Comparison of ENCODE assay signal across 9 cellular contexts in the genomic region with DNA sequence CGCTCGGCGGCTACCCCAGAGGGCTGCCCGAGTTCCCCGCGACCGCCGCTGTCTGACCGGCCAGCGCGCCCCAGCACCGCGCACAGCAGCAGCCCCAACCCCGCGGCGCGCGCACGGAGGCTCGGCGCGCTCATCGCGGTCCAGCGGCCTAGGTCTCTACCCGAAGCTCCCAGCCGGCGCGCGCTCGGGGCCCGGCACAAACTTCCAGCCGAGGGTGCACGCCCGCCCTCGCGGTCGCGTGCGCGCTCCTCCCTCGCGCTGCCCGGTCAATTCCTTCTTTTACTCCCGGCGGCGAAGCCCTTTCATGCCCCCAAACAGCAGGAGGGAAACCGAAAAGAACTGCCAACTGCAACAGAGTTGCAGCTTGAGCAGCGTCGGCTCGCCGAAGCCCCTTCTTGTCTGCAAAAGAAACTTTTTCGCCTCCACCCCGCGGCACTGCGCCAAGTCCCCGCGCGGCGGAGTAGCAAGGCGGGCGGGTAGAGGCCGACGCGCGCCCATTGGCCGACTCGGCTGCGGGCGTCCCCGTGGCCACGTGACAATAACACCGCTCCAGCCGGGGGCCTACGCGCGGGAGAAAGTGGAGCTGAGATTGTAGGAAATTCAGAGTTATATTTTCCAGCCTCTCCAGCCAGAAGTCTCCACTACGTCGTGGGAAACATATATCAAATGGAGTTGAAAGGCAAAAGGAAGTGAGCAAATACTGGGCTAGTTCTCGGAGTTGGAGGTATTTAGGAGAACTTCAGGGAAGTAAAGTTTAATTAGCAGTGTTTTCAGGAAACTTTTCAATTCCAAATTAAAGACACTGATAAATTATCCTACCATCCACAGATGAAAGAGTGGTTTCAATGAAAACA. TPM values are rescaled to one million over a fixed set of nuclear protein-coding genes. Genes with fewer than 3 reads are reported as not detected.
A peak's percentile ranks its signal among the peaks of the same experiment; 100 is the strongest.
DNase-seq lines count a peak whose midpoint lies in the region; ATAC-seq and TF ChIP-seq lines count a peak whose summit lies in the region.
"Had no signal": no experiment of that assay in that cellular context is flagged by ENCODE, and none has a peak within 500 bp of the region (broad histone marks: within the 10 kb centered on the region; RNA-seq: fewer than 3 reads in every experiment).

TSS of gene LRIG3 (minus strand) at position 403 of the 854 bp plus-strand sequence. CDS start at position 134, 269 bp downstream.

- DNase-seq in Caco-2 (peak; percentile 81 to 88), NCI-H526 treated with DMSO at 0.1 percent for 48 hours (lab: John Stamatoyannopoulos, UW) (peak; percentile 71), astrocyte of the hippocampus (ENCODE audit: low read depth, low spot score) (peak; percentile 97), right cardiac atrium (peak; percentile 93 to 97 (median 96)), posterior vena cava (ENCODE audit: low spot score) (peak; percentile 96), GF-D8 (lab: John Stamatoyannopoulos, UW) (no peak)

- TF ChIP-seq CTCF in Caco-2 (IDR thresholded peaks at IDR 0.05; ENCODE audit: insufficient read depth in 1 of 2, low read depth in 1 of 2, low read length in 1 of 2, severe bottlenecking in 1 of 2, unreplicated experiment in 1 of 2): peak in 1 of 2 experiments; percentile 24

- CTCF ChIA-PET in Caco-2 (lab: Charles Lee): interaction anchor here (1.5 kb wide), 1 partner anchor 379 kb away, joined by 5 read pairs; no protein-coding TSS in a partner anchor

- POLR2A ChIA-PET in Caco-2 (lab: Charles Lee): interaction anchor here (0.6 kb wide), 1 partner anchor 32 kb away, joined by 4 read pairs; no protein-coding TSS in a partner anchor

- intact Hi-C loops in Caco-2 (cut with micrococcal nuclease; ENCODE audit: unreplicated experiment): loop anchor here (2.0 to 10.0 kb wide), 4 partner anchors 154 to 573 kb away; no protein-coding TSS in a partner anchor
- intact Hi-C loops in right cardiac atrium (cut with DNase I): no loop called here
- intact Hi-C loops in posterior vena cava (cut with DNase I): no loop called here

- H3K27me3 ChIP-seq in Caco-2 (replicated peaks; ENCODE audit: control insufficient read depth, insufficient read depth, low read length) (no peaks in the 10 kb centered on the region), right cardiac atrium (ENCODE audit: control insufficient read depth, insufficient read depth) (no peaks in the 10 kb centered on the region)

- no peaks in the 10 kb centered on the region for H3K9me3 ChIP-seq in Caco-2
- H3K9me3 ChIP-seq in right cardiac atrium (ENCODE audit: control insufficient read depth, low read length): no peaks in the 10 kb centered on the region

- H3K4me3 ChIP-seq in Caco-2 (ENCODE audit: low read depth, low read length) (peak within 1 kb of the TSS; percentile 59), right cardiac atrium (ENCODE audit: low read length) (peak within 1 kb of the TSS; percentile 82)

- H3K36me3 Mint-ChIP-seq in Caco-2 (ENCODE audit: insufficient read depth, unreplicated experiment): peaks cover 8% of the 10 kb centered on the region

- H3K4me1 ChIP-seq in Caco-2 (peaks cover 36% of the 10 kb centered on the region), right cardiac atrium (ENCODE audit: control insufficient read depth, insufficient read depth, low read length) (no peaks in the 10 kb centered on the region)

- no peaks in the 10 kb centered on the region for H3K9me3 Mint-ChIP-seq in Caco-2 (ENCODE audit: unreplicated experiment)

- H3K4me3 Mint-ChIP-seq in Caco-2 (ENCODE audit: unreplicated experiment): peak within 1 kb of the TSS; percentile 91

- no peaks in the 10 kb centered on the region for H3K27me3 Mint-ChIP-seq in Caco-2 (ENCODE audit: insufficient read depth, unreplicated experiment)

- peak within 1 kb of the TSS; percentile 76 for H3K27ac ChIP-seq in right cardiac atrium (ENCODE audit: low read length)

- H3K4me1 Mint-ChIP-seq in Caco-2 (ENCODE audit: low read depth, unreplicated experiment): peaks cover 38% of the 10 kb centered on the region

- ATAC-seq in GM19324 (IDR thresholded peaks at IDR 0.05; ENCODE audit: low FRiP score, unreplicated experiment) (peak; percentile 99), HG03196 (IDR thresholded peaks at IDR 0.05; ENCODE audit: unreplicated experiment) (peak; percentile 93), right cardiac atrium (peak; percentile 97)

- WGBS in right cardiac atrium: under 1% methylated on average over 80 of the region's 80 CpGs

- no TSS peak for BruUV-seq in Caco-2 (replicated peaks; lab: Mats Ljungman, UMichigan)

- H3K36me3 ChIP-seq in Caco-2 (ENCODE audit: control insufficient read depth, insufficient read depth, low read length): no peaks in the 10 kb centered on the region

- peak within 1 kb of the TSS; percentile 82 for H3K27ac Mint-ChIP-seq in Caco-2 (ENCODE audit: unreplicated experiment)

RNA-seq across cellular contexts. Expression of gene LRIG3, which starts in this region (rescaled TPM):
- total RNA-seq in Caco-2 (2022) (19.1 and 19.8 TPM in 2 replicates), right cardiac atrium (10 to 100 TPM in 3 of 4 donors, 1 to 10 TPM in 1; 8.7 to 22.7 (median 12.2) TPM), posterior vena cava (10 to 100 TPM; 23.7 to 34.7 TPM)
- 3.0 TPM for polyA plus RNA-seq in right cardiac atrium
- total RNA-seq: activated CD8-positive, alpha-beta memory T cell treated with anti-CD3 and anti-CD28 coated beads for 36 hours had no signal
